Comparison of ENCODE assay signal across 8 cellular contexts in the genomic region with DNA sequence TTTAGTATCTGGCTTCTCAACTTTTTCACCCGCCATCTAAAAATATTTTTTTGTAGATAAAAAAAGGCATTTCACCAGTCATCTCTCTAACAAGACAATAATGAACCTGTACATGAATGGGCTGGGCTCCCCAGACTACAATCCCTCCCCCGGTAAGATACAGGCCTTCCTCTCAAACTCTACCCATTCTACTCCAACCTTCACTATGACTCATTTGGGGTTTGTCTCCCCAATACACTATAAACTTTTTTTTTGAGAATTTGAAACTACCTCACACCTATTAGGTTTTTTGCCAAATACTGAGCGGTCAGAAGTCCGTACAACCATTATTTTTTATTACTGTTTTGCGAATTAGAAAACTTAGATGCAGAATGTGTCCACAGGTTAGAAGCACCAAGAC. TPM values are rescaled to one million over a fixed set of nuclear protein-coding genes. Genes with fewer than 3 reads are reported as not detected.
DNase-seq lines count a peak whose midpoint lies in the region; ATAC-seq and TF ChIP-seq lines count a peak whose summit lies in the region.

No MANE protein-coding gene starts in this region.

- no peak for TF ChIP-seq EP300 in transverse colon (IDR thresholded peaks at IDR 0.05; ENCODE audit: low read depth)

- ATAC-seq in heart left ventricle (no peak), left ventricle myocardium superior (no peak), GM19463 (IDR thresholded peaks at IDR 0.05; ENCODE audit: unreplicated experiment) (no peak)
- ATAC-seq in activated naive CD8-positive, alpha-beta T cell treated with anti-CD3 and anti-CD28 coated beads, Interleukin-2, amount 50 U/mL, for 24 hours, result peak; percentile 26

- no peaks in the 10 kb centered on the region for H3K9me3 ChIP-seq in heart left ventricle
- H3K9me3 ChIP-seq in transverse colon, result no peaks in the 10 kb centered on the region

- peak overlapping the region; percentile 100 for H3K4me3 Mint-ChIP-seq in activated naive CD8-positive, alpha-beta T cell treated with anti-CD3 and anti-CD28 coated beads, Interleukin-2, amount 50 U/mL, for 24 hours

- no peak for DNase-seq in heart left ventricle
- no peak for DNase-seq in left ventricle myocardium superior
- DNase-seq in activated naive CD8-positive, alpha-beta T cell treated with anti-CD3 and anti-CD28 coated beads, Interleukin-2, amount 50 U/mL, for 24 hours, result no peak
- DNase-seq in transverse colon, result no peak
- DNase-seq in SKM-1 (lab: John Stamatoyannopoulos, UW; ENCODE audit: unreplicated experiment), result no peak
- DNase-seq in SKM-1 treated with dmso at 0.1 percent for 144 hours (lab: John Stamatoyannopoulos, UW; ENCODE audit: unreplicated experiment), result no peak

- H3K4me3 ChIP-seq in heart left ventricle (peak overlapping the region; percentile 58 to 92 (median 70)), transverse colon (peak overlapping the region; percentile 43 to 81 (median 56))

- H3K27me3 Mint-ChIP-seq in activated naive CD8-positive, alpha-beta T cell treated with anti-CD3 and anti-CD28 coated beads, Interleukin-2, amount 50 U/mL, for 24 hours, result no peaks in the 10 kb centered on the region

- peak overlapping the region; percentile 100 for H3K27ac Mint-ChIP-seq in activated naive CD8-positive, alpha-beta T cell treated with anti-CD3 and anti-CD28 coated beads, Interleukin-2, amount 50 U/mL, for 24 hours

- H3K4me1 Mint-ChIP-seq in activated naive CD8-positive, alpha-beta T cell treated with anti-CD3 and anti-CD28 coated beads, Interleukin-2, amount 50 U/mL, for 24 hours, result peaks cover 39% of the 10 kb centered on the region

- TF ChIP-seq POLR2A in heart left ventricle (IDR thresholded peaks at IDR 0.05), result no peak
- TF ChIP-seq POLR2A in transverse colon (IDR thresholded peaks at IDR 0.05), result no peak

- no peaks in the 10 kb centered on the region for H3K27me3 ChIP-seq in heart left ventricle
- H3K27me3 ChIP-seq in layer of hippocampus (ENCODE audit: control insufficient read depth, insufficient read depth, low read length), result no peaks in the 10 kb centered on the region
- H3K27me3 ChIP-seq in transverse colon, result no peaks in the 10 kb centered on the region

- intact Hi-C loops in heart left ventricle (cut with DNase I) (loop anchor here in 1 of 10 donors (2.0 kb wide), 1 partner anchor 26 kb away; a partner anchor contains a TSS), left ventricle myocardium superior (cut with micrococcal nuclease) (no loop called here), transverse colon (cut with DNase I; ENCODE audit: low total_unique reads) (no loop called here)

- 16 to 24% (median 20%) methylated on average over 5 of the region's 5 CpGs for WGBS in heart left ventricle, 4 donors
- WGBS in transverse colon (ENCODE audit: low coverage in 1 of 2), 2 donors, result 10 to 12% methylated on average over 5 of the region's 5 CpGs

- H3K4me1 ChIP-seq in heart left ventricle (peaks cover 3 to 22% (median 14%) of the 10 kb centered on the region in 12 donors), transverse colon (peaks cover 3 to 25% (median 10%) of the 10 kb centered on the region in 4 donors)

- H3K9me3 Mint-ChIP-seq in activated naive CD8-positive, alpha-beta T cell treated with anti-CD3 and anti-CD28 coated beads, Interleukin-2, amount 50 U/mL, for 24 hours, result no peaks in the 10 kb centered on the region

- in situ Hi-C loops in transverse colon (cut with MboI; ENCODE audit: low pct_ligation_motif_present in 1 of 4, low pct_unique_long_range_greater_than_20kb in 1 of 4, low sequenced_read_pairs in 3 of 4), result no loop called here

- no peak for TF ChIP-seq CTCF in heart left ventricle (IDR thresholded peaks at IDR 0.05)
- no peak for TF ChIP-seq CTCF in transverse colon (IDR thresholded peaks at IDR 0.05)

- H3K36me3 ChIP-seq in heart left ventricle (peaks cover 0 to 47% (median 44%) of the 10 kb centered on the region in 9 donors), transverse colon (peaks cover 0 to 29% (median 10%) of the 10 kb centered on the region in 4 donors)

- H3K27ac ChIP-seq in heart left ventricle (peak overlapping the region; percentile 65 to 96 (median 87)), layer of hippocampus (ENCODE audit: low read depth, low read length) (peak overlapping the region; percentile 80), transverse colon (peak overlapping the region; percentile 85 to 95 (median 87))

- peaks cover 56% of the 10 kb centered on the region for H3K36me3 Mint-ChIP-seq in activated naive CD8-positive, alpha-beta T cell treated with anti-CD3 and anti-CD28 coated beads, Interleukin-2, amount 50 U/mL, for 24 hours (ENCODE audit: low read depth)

RNA-seq across cellular contexts. Expression of a gene that starts 0.8 kb away (rescaled TPM):
- total RNA-seq in heart left ventricle (100 to 1,000 TPM; 572 to 886 (median 746) TPM), left ventricle myocardium superior (606 TPM), transverse colon (1,000 to 10,000 TPM in 1 of 4 donors, 100 to 1,000 TPM in 3; 361 to 1,162 (median 790) TPM)
- polyA plus RNA-seq in heart left ventricle, result 1,000 to 10,000 TPM; 1,054 to 1,760 TPM

RNA-seq across cellular contexts. Expression of a gene that starts 10.1 kb away (rescaled TPM):
- 100 to 1,000 TPM; 102 to 197 (median 136) TPM for total RNA-seq in heart left ventricle
- 10 to 100 TPM; 35.9 to 60.3 TPM for polyA plus RNA-seq in heart left ventricle
- 112 TPM for total RNA-seq in left ventricle myocardium superior
- total RNA-seq in transverse colon, result 10 to 100 TPM; 46.4 to 56.7 (median 50.3) TPM

RNA-seq across cellular contexts. Expression of a gene that starts 26.4 kb away (rescaled TPM):
- total RNA-seq in heart left ventricle (10 to 100 TPM; 16.2 to 30.7 (median 23.9) TPM), left ventricle myocardium superior (20.2 TPM), transverse colon (100 to 1,000 TPM in 2 of 4 donors, 10 to 100 TPM in 2; 52.6 to 171 (median 121) TPM)
- 10 to 100 TPM in 1 of 2 donors, 1 to 10 TPM in 1; 6.3 to 14.7 TPM for polyA plus RNA-seq in heart left ventricle
